23 cellular contexts compared by ENCODE assay signal in the genomic region with DNA sequence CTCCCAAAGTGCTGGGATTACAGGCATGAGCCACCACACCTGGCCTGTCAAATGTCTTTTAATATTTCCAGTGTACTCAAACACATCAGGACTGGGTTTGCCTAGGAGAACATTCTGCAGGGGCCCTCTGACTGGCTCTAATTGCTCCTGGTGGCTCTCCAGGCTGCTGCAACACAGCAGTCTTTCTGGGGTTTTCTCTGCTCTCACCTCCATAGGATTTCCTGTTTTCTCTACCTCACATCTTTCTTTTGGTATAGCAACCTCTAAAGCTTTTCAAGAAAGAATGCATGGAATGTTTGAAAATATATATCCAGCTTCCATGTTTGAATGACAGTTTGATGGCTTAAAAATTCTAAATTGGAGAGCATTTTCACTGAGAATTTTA.
DNase-seq lines count a peak whose midpoint lies in the region; ATAC-seq, FAIRE-seq and TF ChIP-seq lines count a peak whose summit lies in the region.
"Had no signal": no experiment of that assay in that cellular context is flagged by ENCODE, and none has a peak within 500 bp of the region (broad histone marks: within the 10 kb centered on the region; RNA-seq: fewer than 3 reads in every experiment).

No MANE protein-coding gene starts in this region.

- H2AFZ ChIP-seq in GM12878 (ENCODE audit: control insufficient read depth, low read depth, low read length): no peak overlapping the region

- H3K36me3 ChIP-seq in GM12878 (ENCODE audit: control insufficient read depth in 2 of 2, insufficient read depth in 2 of 2, low read length in 1 of 2): no peaks in the 10 kb centered on the region
- H3K36me3 ChIP-seq: pancreas had no signal

- H3K79me2 ChIP-seq in GM12878 (ENCODE audit: control insufficient read depth, insufficient read depth, low read length): no peaks in the 10 kb centered on the region

- FAIRE-seq in GM12878 (lab: Jason Lieb, UNC) (no peak), urothelium cell line (lab: Jason Lieb, UNC) (no peak)
- FAIRE-seq: pancreas, TTC549 had no signal

- TF ChIP-seq RAD21 in GM12878 (IDR thresholded peaks at IDR 0.05; ENCODE audit: insufficient read depth, low read depth, low read length): no peak

- intact Hi-C loops in GM12878 (cut with micrococcal nuclease; ENCODE audit: unreplicated experiment): loop anchor here (10.0 kb wide), 1 partner anchor 1189 kb away; no protein-coding TSS in a partner anchor

- H3K9ac ChIP-seq in GM12878 (ENCODE audit: control insufficient read depth, insufficient read depth, low read length): no peak overlapping the region

- DNase-seq in NCI-H748 (lab: John Stamatoyannopoulos, UW; ENCODE audit: unreplicated experiment) (peak; percentile 11), NCI-H748 treated with DMSO at 0.1 percent for 48 hours (lab: John Stamatoyannopoulos, UW) (no peak), M059J (ENCODE audit: low read depth) (peak; percentile 11), GM12878 (ENCODE audit: low read depth, low spot score) (no peak), MV-4-11 (lab: John Stamatoyannopoulos, UW) (no peak), NCI-H1092 treated with DMSO at 0.1 percent for 48 hours (lab: John Stamatoyannopoulos, UW) (no peak), urothelium cell line (ENCODE audit: low spot score) (no peak)
- DNase-seq: activated CD4-positive, alpha-beta T cell treated with anti-CD3 and anti-CD28 coated beads, Interleukin-2, amount 50 U/mL, for 4 hours; activated CD8-positive, alpha-beta memory T cell treated with anti-CD3 and anti-CD28 coated beads, Interleukin-2, amount 10 ng/mL, durations not matched to agents 7 days and 5 days; activated gamma-delta T cell; activated T-cell treated with anti-CD3 and anti-CD28 coated beads, Interleukin-2, amount 50 U/mL, for 4 hours; CD8-positive, alpha-beta T cell; effector memory CD4-positive, alpha-beta T cell; HCEC 1CT; NCI-H1048; NCI-H187 treated with DMSO at 0.1 percent for 48 hours; stimulated activated naive CD8-positive, alpha-beta T cell treated with anti-CD3 and anti-CD28 coated beads, Interleukin-15, Interleukin-2, amounts not matched to agents 100 U/mL and 50 U/mL, for 24 hours had no signal

- TF ChIP-seq POLR2A in GM12878 (IDR thresholded peaks at IDR 0.05; ENCODE audit: low read depth, low read length): no peak

- RAD21 ChIA-PET in GM12878 (lab: Charles Lee; ENCODE audit: unreplicated experiment): no interaction called here

- no peak for TF ChIP-seq EP300 in GM12878 (IDR thresholded peaks at IDR 0.05; ENCODE audit: borderline replicate concordance in 1 of 2, control insufficient read depth in 1 of 2, low read depth in 2 of 2, low read length in 2 of 2)

- in situ Hi-C loops in GM12878 (cut with MboI): no loop called here

- no peak for TF ChIP-seq CTCF in GM12878 (IDR thresholded peaks at IDR 0.05 in 2 of 3, conservative IDR thresholded peaks at IDR 0.05 in 1 of 3; ENCODE audit: control insufficient read depth in 2 of 3, extremely low read depth in 1 of 3, insufficient read depth in 1 of 3, low read depth in 3 of 3, low read length in 3 of 3)

- H3K9me3 ChIP-seq in GM12878 (replicated peaks; ENCODE audit: control insufficient read depth, insufficient read depth, low read length): no peaks in the 10 kb centered on the region
- H3K9me3 ChIP-seq: pancreas had no signal

- no peak overlapping the region for H3K4me2 ChIP-seq in GM12878 (ENCODE audit: control insufficient read depth, insufficient read depth)

- 0 out of 3 replicates have a peak, but pooled peaks have one; percentile 35 for ATAC-seq in GM12878
- no peak for ATAC-seq in GM21737 (IDR thresholded peaks at IDR 0.05; ENCODE audit: unreplicated experiment)
- ATAC-seq: activated CD8-positive, alpha-beta memory T cell treated with anti-CD3 and anti-CD28 coated beads, Interleukin-2, amount 10 ng/mL, durations not matched to agents 7 days and 5 days; activated T-cell treated with anti-CD3 and anti-CD28 coated beads, Interleukin-2, amount 50 U/mL, for 4 hours; CD8-positive, alpha-beta T cell; left lobe of liver; stimulated activated naive CD8-positive, alpha-beta T cell treated with anti-CD3 and anti-CD28 coated beads, Interleukin-15, Interleukin-2, amounts not matched to agents 100 U/mL and 50 U/mL, for 24 hours had no signal

- no peaks in the 10 kb centered on the region for H3K27me3 ChIP-seq in GM12878 (replicated peaks in 1 of 2; ENCODE audit: control insufficient read depth in 2 of 2, insufficient read depth in 2 of 2, low read length in 1 of 2)
- H3K27me3 ChIP-seq: pancreas had no signal

- H3K4me3 ChIP-seq in GM12878: no peak overlapping the region
- H3K4me3 ChIP-seq: coronary artery, pancreas, skin epidermis had no signal

- POLR2A ChIA-PET in GM12878 (lab: Charles Lee): no interaction called here

- H3K27ac ChIP-seq in GM12878 (ENCODE audit: control insufficient read depth, insufficient read depth): no peak overlapping the region
- H3K27ac ChIP-seq: coronary artery, pancreas had no signal

- H3K4me1 ChIP-seq in GM12878 (ENCODE audit: control insufficient read depth, insufficient read depth, low read length): no peaks in the 10 kb centered on the region
- H3K4me1 ChIP-seq: pancreas had no signal

- H4K20me1 ChIP-seq in GM12878 (ENCODE audit: control insufficient read depth, insufficient read depth): no peaks in the 10 kb centered on the region

- CTCF ChIA-PET in GM12878 (lab: Yijun Ruan, JAX): no interaction called here

- SMC1A ChIA-PET in GM12878 (lab: Charles Lee; ENCODE audit: uncharacterized antibody, unreplicated experiment): no interaction called here

- BruUV-seq in GM12878 (replicated peaks; lab: Mats Ljungman, UMichigan): no TSS peak

TF ChIP-seq in GM12878, 131 proteins besides CTCF, POLR2A, EP300 and RAD21:
- TF ChIP-seq MTA2 (IDR thresholded peaks at IDR 0.05; ENCODE audit: low read depth): no peak
- no peak for TF ChIP-seq NFIC (IDR thresholded peaks at IDR 0.05; ENCODE audit: low read depth, low read length)
- TF ChIP-seq, protein P1, sequence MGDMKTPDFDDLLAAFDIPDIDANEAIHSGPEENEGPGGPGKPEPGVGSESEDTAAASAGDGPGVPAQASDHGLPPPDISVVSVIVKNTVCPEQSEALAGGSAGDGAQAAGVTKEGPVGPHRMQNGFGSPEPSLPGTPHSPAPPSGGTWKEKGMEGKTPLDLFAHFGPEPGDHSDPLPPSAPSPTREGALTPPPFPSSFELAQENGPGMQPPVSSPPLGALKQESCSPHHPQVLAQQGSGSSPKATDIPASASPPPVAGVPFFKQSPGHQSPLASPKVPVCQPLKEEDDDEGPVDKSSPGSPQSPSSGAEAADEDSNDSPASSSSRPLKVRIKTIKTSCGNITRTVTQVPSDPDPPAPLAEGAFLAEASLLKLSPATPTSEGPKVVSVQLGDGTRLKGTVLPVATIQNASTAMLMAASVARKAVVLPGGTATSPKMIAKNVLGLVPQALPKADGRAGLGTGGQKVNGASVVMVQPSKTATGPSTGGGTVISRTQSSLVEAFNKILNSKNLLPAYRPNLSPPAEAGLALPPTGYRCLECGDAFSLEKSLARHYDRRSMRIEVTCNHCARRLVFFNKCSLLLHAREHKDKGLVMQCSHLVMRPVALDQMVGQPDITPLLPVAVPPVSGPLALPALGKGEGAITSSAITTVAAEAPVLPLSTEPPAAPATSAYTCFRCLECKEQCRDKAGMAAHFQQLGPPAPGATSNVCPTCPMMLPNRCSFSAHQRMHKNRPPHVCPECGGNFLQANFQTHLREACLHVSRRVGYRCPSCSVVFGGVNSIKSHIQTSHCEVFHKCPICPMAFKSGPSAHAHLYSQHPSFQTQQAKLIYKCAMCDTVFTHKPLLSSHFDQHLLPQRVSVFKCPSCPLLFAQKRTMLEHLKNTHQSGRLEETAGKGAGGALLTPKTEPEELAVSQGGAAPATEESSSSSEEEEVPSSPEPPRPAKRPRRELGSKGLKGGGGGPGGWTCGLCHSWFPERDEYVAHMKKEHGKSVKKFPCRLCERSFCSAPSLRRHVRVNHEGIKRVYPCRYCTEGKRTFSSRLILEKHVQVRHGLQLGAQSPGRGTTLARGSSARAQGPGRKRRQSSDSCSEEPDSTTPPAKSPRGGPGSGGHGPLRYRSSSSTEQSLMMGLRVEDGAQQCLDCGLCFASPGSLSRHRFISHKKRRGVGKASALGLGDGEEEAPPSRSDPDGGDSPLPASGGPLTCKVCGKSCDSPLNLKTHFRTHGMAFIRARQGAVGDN (IDR thresholded peaks at IDR 0.05): no peak
- TF ChIP-seq, protein P2, sequence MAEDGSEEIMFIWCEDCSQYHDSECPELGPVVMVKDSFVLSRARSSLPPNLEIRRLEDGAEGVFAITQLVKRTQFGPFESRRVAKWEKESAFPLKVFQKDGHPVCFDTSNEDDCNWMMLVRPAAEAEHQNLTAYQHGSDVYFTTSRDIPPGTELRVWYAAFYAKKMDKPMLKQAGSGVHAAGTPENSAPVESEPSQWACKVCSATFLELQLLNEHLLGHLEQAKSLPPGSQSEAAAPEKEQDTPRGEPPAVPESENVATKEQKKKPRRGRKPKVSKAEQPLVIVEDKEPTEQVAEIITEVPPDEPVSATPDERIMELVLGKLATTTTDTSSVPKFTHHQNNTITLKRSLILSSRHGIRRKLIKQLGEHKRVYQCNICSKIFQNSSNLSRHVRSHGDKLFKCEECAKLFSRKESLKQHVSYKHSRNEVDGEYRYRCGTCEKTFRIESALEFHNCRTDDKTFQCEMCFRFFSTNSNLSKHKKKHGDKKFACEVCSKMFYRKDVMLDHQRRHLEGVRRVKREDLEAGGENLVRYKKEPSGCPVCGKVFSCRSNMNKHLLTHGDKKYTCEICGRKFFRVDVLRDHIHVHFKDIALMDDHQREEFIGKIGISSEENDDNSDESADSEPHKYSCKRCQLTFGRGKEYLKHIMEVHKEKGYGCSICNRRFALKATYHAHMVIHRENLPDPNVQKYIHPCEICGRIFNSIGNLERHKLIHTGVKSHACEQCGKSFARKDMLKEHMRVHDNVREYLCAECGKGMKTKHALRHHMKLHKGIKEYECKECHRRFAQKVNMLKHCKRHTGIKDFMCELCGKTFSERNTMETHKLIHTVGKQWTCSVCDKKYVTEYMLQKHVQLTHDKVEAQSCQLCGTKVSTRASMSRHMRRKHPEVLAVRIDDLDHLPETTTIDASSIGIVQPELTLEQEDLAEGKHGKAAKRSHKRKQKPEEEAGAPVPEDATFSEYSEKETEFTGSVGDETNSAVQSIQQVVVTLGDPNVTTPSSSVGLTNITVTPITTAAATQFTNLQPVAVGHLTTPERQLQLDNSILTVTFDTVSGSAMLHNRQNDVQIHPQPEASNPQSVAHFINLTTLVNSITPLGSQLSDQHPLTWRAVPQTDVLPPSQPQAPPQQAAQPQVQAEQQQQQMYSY (CRISPR knock-in tag; IDR thresholded peaks at IDR 0.05): no peak
- TF ChIP-seq RELA (IDR thresholded peaks at IDR 0.05; ENCODE audit: borderline replicate concordance, partially characterized antibody): no peak
- no peak for TF ChIP-seq CEBPB (IDR thresholded peaks at IDR 0.05; ENCODE audit: borderline replicate concordance in 1 of 2, low read depth in 2 of 2, low read length in 2 of 2)
- TF ChIP-seq RCOR1 (conservative IDR thresholded peaks at IDR 0.05; ENCODE audit: low read depth, low read length): no peak
- TF ChIP-seq RB1 (IDR thresholded peaks at IDR 0.05; ENCODE audit: borderline replicate concordance): no peak
- no peak for TF ChIP-seq CBX5 (IDR thresholded peaks at IDR 0.05; ENCODE audit: low read depth)
- no peak for TF ChIP-seq ZBED1 (IDR thresholded peaks at IDR 0.05; ENCODE audit: borderline replicate concordance)

Comparison
In these comparisons a context has a peak if more than half of its experiments do, and no peak if none do; other contexts are left out.
1. DNase-seq: peak in NCI-H748 (single experiment) and M059J (single experiment); none in NCI-H748 treated with DMSO at 0.1 percent for 48 hours (single experiment), GM12878 (single experiment), MV-4-11 (single experiment), NCI-H1092 treated with DMSO at 0.1 percent for 48 hours (single experiment) and urothelium cell line (single experiment).